8 cellular contexts compared by ENCODE assay signal in genomic region chr2:26345554-26346453, GRCh38. TPM values are rescaled to one million over a fixed set of nuclear protein-coding genes. Genes with fewer than 3 reads are reported as not detected.
DNase-seq lines count a peak whose midpoint lies in the region; ATAC-seq, FAIRE-seq and TF ChIP-seq lines count a peak whose summit lies in the region.

A gene with protein sequence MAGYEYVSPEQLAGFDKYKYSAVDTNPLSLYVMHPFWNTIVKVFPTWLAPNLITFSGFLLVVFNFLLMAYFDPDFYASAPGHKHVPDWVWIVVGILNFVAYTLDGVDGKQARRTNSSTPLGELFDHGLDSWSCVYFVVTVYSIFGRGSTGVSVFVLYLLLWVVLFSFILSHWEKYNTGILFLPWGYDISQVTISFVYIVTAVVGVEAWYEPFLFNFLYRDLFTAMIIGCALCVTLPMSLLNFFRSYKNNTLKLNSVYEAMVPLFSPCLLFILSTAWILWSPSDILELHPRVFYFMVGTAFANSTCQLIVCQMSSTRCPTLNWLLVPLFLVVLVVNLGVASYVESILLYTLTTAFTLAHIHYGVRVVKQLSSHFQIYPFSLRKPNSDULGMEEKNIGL (plus strand): TSS chr2:26346143. CDS start chr2:26346233, 90 bp downstream.

- H3K79me2 ChIP-seq in OCI-LY7 (ENCODE audit: insufficient read depth, low read depth, low read length) (peaks cover 67% of the 10 kb centered on the region), endothelial cell of umbilical vein (ENCODE audit: control insufficient read depth, insufficient read depth, low read length) (peaks cover 39% of the 10 kb centered on the region)

- POLR2A ChIA-PET in OCI-LY7 (lab: Charles Lee): interaction anchor here (0.6 to 1.7 kb wide), 6 partner anchors 10 to 1093 kb away, joined by 3 to 6 read pairs (median 3); partner anchors contain the start of genes HADHA, HADHB and RAB10
- POLR2A ChIA-PET in endothelial cell of umbilical vein (lab: Charles Lee): interaction anchor here (0.7 to 1.4 kb wide), 3 partner anchors 11 to 21 kb away, joined by 3 to 4 read pairs (median 3); no protein-coding TSS in a partner anchor

- peak; percentile 47 for DNase-seq in D721Med (ENCODE audit: insufficient read length, low spot score)
- DNase-seq in HuH-7.5 (ENCODE audit: low spot score): peak; percentile 71
- peak; percentile 99 for DNase-seq in OCI-LY7 (ENCODE audit: low spot score)
- DNase-seq in activated T-cell treated with anti-CD3 and anti-CD28 coated beads for 1 hour (ENCODE audit: low read depth): peak; percentile 98
- peak; percentile 100 for DNase-seq in endothelial cell of umbilical vein (ENCODE audit: low read depth, low spot score)
- DNase-seq in midbrain (lab: John Stamatoyannopoulos, UW): peak; percentile 100
- DNase-seq in stimulated activated CD8-positive, alpha-beta memory T cell treated with anti-CD3 and anti-CD28 coated beads, Interleukin-2, amount 100 ng/mL, for 1 hour (ENCODE audit: low read depth in 2 of 2): peak; percentile 99

- dilution Hi-C loops in endothelial cell of umbilical vein (cut with MboI; ENCODE audit: extremely low pct_ligation_motif_present, low sequenced_read_pairs): no loop called here

- FAIRE-seq in D721Med (lab: Jason Lieb, UNC): no peak
- FAIRE-seq in endothelial cell of umbilical vein (lab: Jason Lieb, UNC): peak; percentile 99

- H3K9me1 ChIP-seq in endothelial cell of umbilical vein (replicated peaks; ENCODE audit: control insufficient read depth, extremely low read depth, insufficient read depth, low read length): no peaks in the 10 kb centered on the region

- peak; percentile 91 for TF ChIP-seq POLR2A in endothelial cell of umbilical vein (IDR thresholded peaks at IDR 0.05; ENCODE audit: low read depth, low read length)

- H3K36me3 ChIP-seq in OCI-LY7 (ENCODE audit: insufficient read depth, low read length) (peaks cover 21% of the 10 kb centered on the region), endothelial cell of umbilical vein (ENCODE audit: control insufficient read depth in 2 of 2, extremely low read depth in 1 of 2, insufficient read depth in 2 of 2, low read length in 2 of 2) (no peaks in the 10 kb centered on the region)

- no peaks in the 10 kb centered on the region for H3K9me2 ChIP-seq in OCI-LY7 (ENCODE audit: insufficient read depth, low read length)

- peak within 1 kb of the TSS; percentile 96 for H3K9ac ChIP-seq in endothelial cell of umbilical vein (replicated peaks; ENCODE audit: extremely low read depth, insufficient read depth, low read length)

- H2AFZ ChIP-seq in OCI-LY7 (ENCODE audit: low read length) (peak within 1 kb of the TSS; percentile 71; the same call in 1 of the 2 replicates), endothelial cell of umbilical vein (ENCODE audit: low read depth, low read length) (peak within 1 kb of the TSS; percentile 94)

- no peak for TF ChIP-seq CTCF in D721Med (IDR thresholded peaks at IDR 0.05; ENCODE audit: insufficient read depth, missing control alignments)
- TF ChIP-seq CTCF in OCI-LY7 (conservative IDR thresholded peaks at IDR 0.05; ENCODE audit: low read length): no peak
- no peak for TF ChIP-seq CTCF in endothelial cell of umbilical vein (IDR thresholded peaks at IDR 0.05; ENCODE audit: extremely low read depth in 1 of 2, insufficient read depth in 1 of 2, low read depth in 1 of 2, low read length in 2 of 2)

- CTCF ChIA-PET in OCI-LY7 (lab: Charles Lee; ENCODE audit: unreplicated experiment): interaction anchor here (1.0 kb wide), 1 partner anchor 16 kb away, joined by 3 read pairs; no protein-coding TSS in a partner anchor
- CTCF ChIA-PET in endothelial cell of umbilical vein (lab: Charles Lee): interaction anchor here (0.7 to 1.3 kb wide), 3 partner anchors 15 to 232 kb away, joined by 3 read pairs; no protein-coding TSS in a partner anchor

- peak within 1 kb of the TSS; percentile 91 for H3K4me2 ChIP-seq in OCI-LY7 (ENCODE audit: low read length)
- H3K4me2 ChIP-seq in endothelial cell of umbilical vein (ENCODE audit: insufficient read depth, low read length): peak within 1 kb of the TSS; percentile 95

- peak; percentile 96 for ATAC-seq in GM21526 (IDR thresholded peaks at IDR 0.05; ENCODE audit: low FRiP score, unreplicated experiment)

- H3K4me3 ChIP-seq in OCI-LY7 (ENCODE audit: low read depth, low read length, poor library complexity, severe bottlenecking) (peak within 1 kb of the TSS; percentile 83), endothelial cell of umbilical vein (replicated peaks in 1 of 3; ENCODE audit: insufficient read depth in 1 of 3, low read depth in 1 of 3, low read length in 3 of 3) (peak within 1 kb of the TSS; percentile 83 to 93 (median 90))

- H3K9me3 ChIP-seq in OCI-LY7 (ENCODE audit: low read length): no peaks in the 10 kb centered on the region
- no peaks in the 10 kb centered on the region for H3K9me3 ChIP-seq in endothelial cell of umbilical vein (replicated peaks; ENCODE audit: control insufficient read depth, insufficient read depth, low read length)

- H3K4me1 ChIP-seq in OCI-LY7 (ENCODE audit: insufficient read depth, low read length, poor library complexity, severe bottlenecking) (peaks cover 28% of the 10 kb centered on the region), endothelial cell of umbilical vein (ENCODE audit: control insufficient read depth, extremely low read depth, insufficient read depth, low read length) (peaks cover 20% of the 10 kb centered on the region)

- H4K20me1 ChIP-seq in OCI-LY7 (ENCODE audit: insufficient read depth, low read length) (peaks cover 19% of the 10 kb centered on the region), endothelial cell of umbilical vein (replicated peaks; ENCODE audit: control insufficient read depth, extremely low read depth, insufficient read depth, low read length) (no peaks in the 10 kb centered on the region)

- peak within 1 kb of the TSS; percentile 77 for H3K27ac ChIP-seq in OCI-LY7 (ENCODE audit: low read depth, low read length, poor library complexity, severe bottlenecking)
- H3K27ac ChIP-seq in endothelial cell of umbilical vein (ENCODE audit: insufficient read depth, low read depth, low read length): peak within 1 kb of the TSS; percentile 93

- no peaks in the 10 kb centered on the region for H3K27me3 ChIP-seq in endothelial cell of umbilical vein (ENCODE audit: control insufficient read depth in 2 of 2, insufficient read depth in 2 of 2, low read length in 2 of 2)

- BruUV-seq in OCI-LY7 (replicated peaks; lab: Mats Ljungman, UMichigan) (no TSS peak), endothelial cell of umbilical vein (replicated peaks; lab: Mats Ljungman, UMichigan) (no TSS peak)

- intact Hi-C loops in OCI-LY7 (cut with micrococcal nuclease; ENCODE audit: unreplicated experiment) (loop anchor here (2.0 to 5.0 kb wide), 2 partner anchors 103 to 314 kb away; partner anchors contain the start of gene RAB10), endothelial cell of umbilical vein (cut with micrococcal nuclease) (loop anchor here (1.0 kb wide), 1 partner anchor 111 kb away; no protein-coding TSS in a partner anchor)

TF ChIP-seq in endothelial cell of umbilical vein, 7 proteins besides CTCF, POLR2A, EP300 and RAD21:
- TF ChIP-seq JUN (IDR thresholded peaks at IDR 0.05; ENCODE audit: borderline replicate concordance, insufficient read depth, insufficient read length, low read depth) (no peak), POLR2AphosphoS5 (IDR thresholded peaks at IDR 0.05; ENCODE audit: insufficient read depth, low read depth, low read length) (peak; percentile 68)
- TF ChIP-seq, protein P1, sequence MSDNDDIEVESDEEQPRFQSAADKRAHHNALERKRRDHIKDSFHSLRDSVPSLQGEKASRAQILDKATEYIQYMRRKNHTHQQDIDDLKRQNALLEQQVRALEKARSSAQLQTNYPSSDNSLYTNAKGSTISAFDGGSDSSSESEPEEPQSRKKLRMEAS (IDR thresholded peaks at IDR 0.05; ENCODE audit: insufficient read depth, insufficient read length): peak; percentile 28

RNA-seq across cellular contexts. Expression of the gene that starts here (rescaled TPM):
- 29.0 TPM in 2 replicates for total RNA-seq in OCI-LY7 (2014; rRNA removed; shearing (Covaris generic))
- total RNA-seq in OCI-LY7 (2022) (44.8 and 53.1 TPM in 2 replicates), endothelial cell of umbilical vein (23.1 and 25.3 TPM in 2 replicates)
- polyA plus RNA-seq in endothelial cell of umbilical vein: 4.8 and 10.8 TPM in 2 replicates
- 3.3 and 3.5 TPM in 2 replicates for polyA plus RNA-seq in endothelial cell of umbilical vein (2011; cell fraction: cytosol; rRNA removed)
- polyA plus RNA-seq in endothelial cell of umbilical vein (2011; cell fraction: nucleus; rRNA removed): 8.5 and 10.8 TPM in 2 replicates
- 8.7 and 13.7 TPM in 2 replicates for polyA plus RNA-seq in endothelial cell of umbilical vein (2012)
- 78.5 and 79.2 TPM in 2 replicates for polyA minus RNA-seq in endothelial cell of umbilical vein
- 28.4 TPM for polyA minus RNA-seq in endothelial cell of umbilical vein (2011; cell fraction: cytosol; rRNA and poly(A)+ RNA removed)
- 23.7 and 25.8 TPM in 2 replicates for polyA minus RNA-seq in endothelial cell of umbilical vein (2011; cell fraction: nucleus; rRNA and poly(A)+ RNA removed)

Comparison
In these comparisons a context has a peak if more than half of its experiments do, and no peak if none do; other contexts are left out.
1. Peak in every context shown above with its lines: DNase-seq, ATAC-seq, H3K4me3 ChIP-seq and H3K27ac ChIP-seq.
2. DNase-seq: peak in every context shown above with its lines; median percentile 100 in endothelial cell of umbilical vein; 100 in midbrain; 99 in OCI-LY7; 99 in stimulated activated CD8-positive, alpha-beta memory T cell treated with anti-CD3 and anti-CD28 coated beads, Interleukin-2, amount 100 ng/mL, for 1 hour; 98 in activated T-cell treated with anti-CD3 and anti-CD28 coated beads for 1 hour; 71 in HuH-7.5; 47 in D721Med.